In genomic region chr5:3715048-3715447, GRCh38 we compare ENCODE assay signal across 26 cellular contexts.
"Had no signal": no experiment of that assay in that cellular context is flagged by ENCODE, and none has a peak within 500 bp of the region (broad histone marks: within the 10 kb centered on the region; RNA-seq: fewer than 3 reads in every experiment).

No MANE protein-coding gene starts in this region.

- H3K27me3 ChIP-seq: breast epithelium, right lobe of liver, thyroid gland had no signal

- DNase-seq: activated CD4-positive, alpha-beta T cell treated with anti-CD3 and anti-CD28 coated beads for 4 hours; activated CD4-positive, alpha-beta T cell treated with anti-CD3 and anti-CD28 coated beads, Interleukin-2, amount 50 U/mL, for 4 hours; activated naive CD4-positive, alpha-beta T cell; activated T-cell treated with anti-CD3 and anti-CD28 coated beads for 4 hours; activated T-cell treated with anti-CD3 and anti-CD28 coated beads, Interleukin-2, amount 50 U/mL, for 72 hours; dermis blood vessel endothelial cell; effector CD4-positive, alpha-beta T cell; hypothalamus; immature natural killer cell; kidney; mesendoderm; natural killer cell; posterior cingulate gyrus; right lobe of liver; stimulated activated CD4-positive, alpha-beta T cell treated with anti-CD3 and anti-CD28 coated beads, Interleukin-12 subunit alpha, Interleukin-12 subunit beta, amount 100 ng/mL, for 4 hours; stimulated activated CD4-positive, alpha-beta T cell treated with anti-CD3 and anti-CD28 coated beads, Interleukin-4, amount 100 ng/mL, for 24 hours; stimulated activated CD8-positive, alpha-beta memory T cell treated with anti-CD3 and anti-CD28 coated beads, Interleukin-4, amount 100 ng/mL, for 48 hours; stimulated activated naive CD8-positive, alpha-beta T cell treated with anti-CD3 and anti-CD28 coated beads, Interleukin-15, amount 100 ng/mL, for 72 hours; thyroid gland had no signal

- H3K36me3 ChIP-seq: breast epithelium, heart left ventricle, right lobe of liver, thyroid gland had no signal

- H3K27ac ChIP-seq: breast epithelium, epithelial cell of prostate, heart left ventricle, right lobe of liver, skin epidermis, thyroid gland had no signal

- H3K4me3 ChIP-seq: breast epithelium, heart left ventricle, lung, right lobe of liver, skin epidermis, thyroid gland had no signal

- H3K9me3 ChIP-seq: right lobe of liver, thyroid gland had no signal

- ATAC-seq: activated naive CD4-positive, alpha-beta T cell treated with anti-CD3 and anti-CD28 coated beads, Interleukin-2, amount 50 U/mL, for 72 hours; activated T-cell treated with anti-CD3 and anti-CD28 coated beads, Interleukin-2, amount 50 U/mL, for 72 hours; heart left ventricle; natural killer cell; right lobe of liver; stimulated activated memory B cell treated with anti-CD40 and anti-IgM and Interleukin-4, amounts not matched to agents 10 μg/mL and 1 μg/mL and 100 μg/mL, for 72 hours; stimulated activated naive CD8-positive, alpha-beta T cell treated with anti-CD3 and anti-CD28 coated beads, Interleukin-15, amount 100 ng/mL, for 72 hours had no signal

- H3K4me1 ChIP-seq: breast epithelium, heart left ventricle, right lobe of liver, thyroid gland had no signal
